9 cellular contexts compared by ENCODE assay signal in genomic region chr6:158849899-158850806, GRCh38. TPM values are rescaled to one million over a fixed set of nuclear protein-coding genes. Genes with fewer than 3 reads are reported as not detected.
A peak's percentile ranks its signal among the peaks of the same experiment; 100 is the strongest.
DNase-seq lines count a peak whose midpoint lies in the region; ATAC-seq, FAIRE-seq and TF ChIP-seq lines count a peak whose summit lies in the region.
"Had no signal": no experiment of that assay in that cellular context is flagged by ENCODE, and none has a peak within 500 bp of the region (broad histone marks: within the 10 kb centered on the region; RNA-seq: fewer than 3 reads in every experiment).

No MANE protein-coding gene starts in this region.

- H3K9me3 Mint-ChIP-seq in activated CD4-positive, alpha-beta T cell treated with anti-CD3 and anti-CD28 coated beads for 36 hours (ENCODE audit: low read depth), result no peaks in the 10 kb centered on the region
- H3K9me3 Mint-ChIP-seq in nephron, result no peaks in the 10 kb centered on the region

- no peaks in the 10 kb centered on the region for H3K36me3 ChIP-seq in H1 (ENCODE audit: control insufficient read depth in 2 of 4, insufficient read depth in 4 of 4, low read length in 3 of 4)

- H3K56ac ChIP-seq in H1 (replicated peaks; ENCODE audit: insufficient read length, low read depth, low read length), result no peak overlapping the region

- H3K4me1 Mint-ChIP-seq in activated CD4-positive, alpha-beta T cell treated with anti-CD3 and anti-CD28 coated beads for 36 hours, result peaks cover 19% of the 10 kb centered on the region
- H3K4me1 Mint-ChIP-seq in nephron, result peaks cover 6% of the 10 kb centered on the region

- H3K79me2 ChIP-seq in H1 (ENCODE audit: control insufficient read depth in 1 of 2, insufficient read depth in 2 of 2, low read length in 2 of 2), result no peaks in the 10 kb centered on the region

- H2BK120ac ChIP-seq in H1 (replicated peaks; ENCODE audit: low read depth, low read length), result no peak overlapping the region

- peak overlapping the region; percentile 66 for H4K91ac ChIP-seq in H1 (replicated peaks; ENCODE audit: insufficient read length, low read length)

- H2BK15ac ChIP-seq in H1 (ENCODE audit: low read length), result no peak overlapping the region

- POLR2A ChIA-PET in activated CD4-positive, alpha-beta T cell treated with anti-CD3 and anti-CD28 coated beads for 36 hours (lab: Charles Lee), result no interaction called here
- POLR2A ChIA-PET in H1 (lab: Charles Lee; ENCODE audit: partially characterized antibody), result no interaction called here

- no peak overlapping the region for H3K14ac ChIP-seq in H1 (ENCODE audit: insufficient read length)

- CTCF ChIA-PET in activated CD4-positive, alpha-beta T cell treated with anti-CD3 and anti-CD28 coated beads for 36 hours (lab: Charles Lee), result interaction anchor here (1.4 kb wide), 1 partner anchor 20 kb away, joined by 5 read pairs; no protein-coding TSS in a partner anchor
- CTCF ChIA-PET in H1 (lab: Charles Lee; ENCODE audit: partially characterized antibody), result no interaction called here

- intact Hi-C loops in activated CD4-positive, alpha-beta T cell treated with anti-CD3 and anti-CD28 coated beads for 36 hours (cut with DNase I, micrococcal nuclease), result loop anchor here (1.0 to 10.0 kb wide), 11 partner anchors 19 to 1085 kb away; partner anchors contain the start of genes EZR (in 1 of the 2), SOD2 (in 1 of the 2) and TAGAP (in 1 of the 2)
- intact Hi-C loops in posterior vena cava (cut with DNase I), result no loop called here

- no peak overlapping the region for H3K4ac ChIP-seq in H1 (replicated peaks; ENCODE audit: insufficient read length, low read depth, low read length)

- H3K27me3 ChIP-seq in H1 (replicated peaks in 1 of 4; ENCODE audit: control insufficient read depth in 3 of 4, extremely low read depth in 1 of 4, insufficient read depth in 3 of 4, low read length in 3 of 4), result no peaks in the 10 kb centered on the region

- no peak overlapping the region for H4K8ac ChIP-seq in H1 (ENCODE audit: extremely low read depth, insufficient read depth, low read length)

- peak overlapping the region; percentile 45 for H3K4me3 Mint-ChIP-seq in activated CD4-positive, alpha-beta T cell treated with anti-CD3 and anti-CD28 coated beads for 36 hours
- H3K4me3 Mint-ChIP-seq in nephron, result no peak overlapping the region

- H3K18ac ChIP-seq in H1 (ENCODE audit: extremely low read depth, low read length), result peak overlapping the region; percentile 22; the same call in 1 of the 2 replicates

- peak overlapping the region; percentile 60 for H2BK12ac ChIP-seq in H1 (ENCODE audit: low read depth, low read length)

- H2AFZ ChIP-seq in H1 (ENCODE audit: low read length), result no peak overlapping the region; the same call in 1 of the 2 replicates

- FAIRE-seq in H1 (lab: Jason Lieb, UNC), result no peak

- DNase-seq in DMS53 treated with DMSO at 0.1 percent for 48 hours (lab: John Stamatoyannopoulos, UW; ENCODE audit: unreplicated experiment) (peak; percentile 13), NCI-H146 (lab: John Stamatoyannopoulos, UW) (peak; percentile 56), H1 (ENCODE audit: low read depth in 1 of 2, low spot score in 2 of 2) (no peak), anterior cingulate cortex (lab: John Stamatoyannopoulos, UW) (no peak), posterior vena cava (ENCODE audit: low spot score) (no peak)
- DNase-seq in activated CD4-positive, alpha-beta T cell treated with anti-CD3 and anti-CD28 coated beads for 36 hours, result peak; percentile 70

- H3K27me3 Mint-ChIP-seq in activated CD4-positive, alpha-beta T cell treated with anti-CD3 and anti-CD28 coated beads for 36 hours, result no peaks in the 10 kb centered on the region
- H3K27me3 Mint-ChIP-seq in nephron (ENCODE audit: low read depth), result peaks cover 10% of the 10 kb centered on the region

- no peaks in the 10 kb centered on the region for H3K36me3 Mint-ChIP-seq in activated CD4-positive, alpha-beta T cell treated with anti-CD3 and anti-CD28 coated beads for 36 hours (ENCODE audit: low read depth)
- no peaks in the 10 kb centered on the region for H3K36me3 Mint-ChIP-seq in nephron (ENCODE audit: low read depth)

- peaks cover 5% of the 10 kb centered on the region for H3K23me2 ChIP-seq in H1 (ENCODE audit: low read depth, low read length)

- H3K9ac ChIP-seq in H1 (replicated peaks in 1 of 4; ENCODE audit: extremely low read depth in 1 of 4, low read depth in 3 of 4, low read length in 3 of 4), result no peak overlapping the region
- H3K9ac ChIP-seq: KMS-11 had no signal

- no peak for TF ChIP-seq EP300 in H1 (IDR thresholded peaks at IDR 0.05; ENCODE audit: borderline replicate concordance in 1 of 2, low read depth in 2 of 2, low read length in 2 of 2)

- ATAC-seq in activated CD4-positive, alpha-beta T cell treated with anti-CD3 and anti-CD28 coated beads for 36 hours, result peak; percentile 72
- no peak for ATAC-seq in GM18909 (IDR thresholded peaks at IDR 0.05; ENCODE audit: poor library complexity, unreplicated experiment)

- no peak overlapping the region for H3K4me2 ChIP-seq in H1 (ENCODE audit: insufficient read depth in 1 of 2, low read depth in 2 of 2, low read length in 2 of 2)
- H3K4me2 ChIP-seq: KMS-11 had no signal

- H3K4me1 ChIP-seq in H1 (replicated peaks in 1 of 4; ENCODE audit: control insufficient read depth in 3 of 4, insufficient read depth in 4 of 4, low read length in 3 of 4), result peaks cover 12 to 29% (median 23%) of the 10 kb centered on the region in 4 experiments

- TF ChIP-seq CTCF in H1 (IDR thresholded peaks at IDR 0.05; ENCODE audit: control extremely low read depth in 1 of 3, insufficient read depth in 1 of 3, low read depth in 1 of 3, low read length in 3 of 3) (no peak), nephron (IDR thresholded peaks at IDR 0.05; ENCODE audit: unreplicated experiment in 3 of 3) (no peak)

- TF ChIP-seq RAD21 in H1 (IDR thresholded peaks at IDR 0.05 in 1 of 2, conservative IDR thresholded peaks at IDR 0.05 in 1 of 2; ENCODE audit: low read depth in 2 of 2, low read length in 2 of 2), result no peak

- H3K9me3 ChIP-seq in H1 (ENCODE audit: insufficient read depth in 2 of 2, low read depth in 1 of 2, low read length in 1 of 2), result no peaks in the 10 kb centered on the region

- H3K27ac Mint-ChIP-seq in activated CD4-positive, alpha-beta T cell treated with anti-CD3 and anti-CD28 coated beads for 36 hours, result peak overlapping the region; percentile 89
- H3K27ac Mint-ChIP-seq in nephron, result peak overlapping the region in 2 of 3 experiments; percentile 5 to 14

- no peak overlapping the region for H3K27ac ChIP-seq in H1 (ENCODE audit: low read depth, low read length)
- H3K27ac ChIP-seq: KMS-11 had no signal

- peak overlapping the region; percentile 15; the same call in 1 of the 2 replicates for H2BK20ac ChIP-seq in H1 (ENCODE audit: low read length)

- H3K79me1 ChIP-seq in H1 (ENCODE audit: low read depth, low read length), result no peaks in the 10 kb centered on the region

- no peak overlapping the region for H4K5ac ChIP-seq in H1 (ENCODE audit: insufficient read length, low read depth, low read length)

- no peak for TF ChIP-seq POLR2A in H1 (IDR thresholded peaks at IDR 0.05; ENCODE audit: control extremely low read depth in 1 of 2, low read depth in 2 of 2, low read length in 2 of 2)

- 85% methylated on average over 9 of the region's 9 CpGs; no CpG with 5 or more reads in 1 of the 2 experiments for WGBS in H1 (ENCODE audit: extremely low coverage in 1 of 2, insufficient coverage in 1 of 2, insufficient read length in 1 of 2, insufficient replicate concordance in 2 of 2, low coverage in 1 of 2, low lambda C conversion rate in 2 of 2, missing lambda C conversion rate in 1 of 2), 2 experiments

- H3K4me3 ChIP-seq in H1 (ENCODE audit: extremely low read depth in 1 of 4, insufficient read depth in 2 of 4, low read depth in 3 of 4, low read length in 4 of 4), result no peak overlapping the region

- H2BK5ac ChIP-seq in H1 (ENCODE audit: low read depth, low read length), result no peak overlapping the region; the same call in 1 of the 2 replicates

- peak overlapping the region; percentile 13; the same call in 1 of the 2 replicates for H2AK5ac ChIP-seq in H1 (ENCODE audit: low read depth, low read length)

- H4K20me1 ChIP-seq in H1 (replicated peaks in 1 of 2; ENCODE audit: control insufficient read depth in 1 of 2, insufficient read depth in 2 of 2, low read length in 2 of 2), result peaks cover 0 to 4% of the 10 kb centered on the region in 2 experiments

- no peak overlapping the region for H3K23ac ChIP-seq in H1 (ENCODE audit: insufficient read length)

TF ChIP-seq in H1, 55 proteins besides CTCF, POLR2A, EP300 and RAD21 (continues in another document):
- TF ChIP-seq KDM5A (IDR thresholded peaks at IDR 0.05; ENCODE audit: low read length) (no peak), USF2 (IDR thresholded peaks at IDR 0.05; ENCODE audit: low read length) (no peak), EZH2 (IDR thresholded peaks at IDR 0.05; ENCODE audit: low read depth, low read length, severe bottlenecking) (no peak), SIN3A (conservative IDR thresholded peaks at IDR 0.05 in 1 of 2, IDR thresholded peaks at IDR 0.05 in 1 of 2; ENCODE audit: low read depth in 1 of 2, low read length in 2 of 2) (no peak), NANOG (IDR thresholded peaks at IDR 0.05; ENCODE audit: insufficient read depth, low read depth, low read length, poor library complexity, severe bottlenecking) (no peak), RXRA (IDR thresholded peaks at IDR 0.05; ENCODE audit: insufficient read depth, low read depth, low read length) (no peak), ASH2L (IDR thresholded peaks at IDR 0.05; ENCODE audit: low read length) (no peak), SIRT6 (IDR thresholded peaks at IDR 0.05; ENCODE audit: low read length) (no peak), SP4 (IDR thresholded peaks at IDR 0.05; ENCODE audit: low read length) (no peak)

RNA-seq across cellular contexts. Expression of gene EZR, which starts 31.0 kb away (rescaled TPM):
- 100 to 1,000 TPM; 197 to 203 TPM for total RNA-seq in activated CD4-positive, alpha-beta T cell treated with anti-CD3 and anti-CD28 coated beads for 36 hours
- 286 and 287 TPM in 2 replicates for total RNA-seq in H1 (2021; fragmentation: NEBNext Ultra II Directional; extraction: Animal tissue kit (Norgen Biotek cat#: 25700))
- 122 and 138 TPM in 2 replicates for polyA plus RNA-seq in H1 (2011; rRNA removed)
- 180 TPM for polyA plus RNA-seq in H1 (2011; cell fraction: cytosol; rRNA removed)
- polyA plus RNA-seq in H1 (2011; cell fraction: nucleus; rRNA removed), result 214 TPM
- 182 to 212 TPM (median 197 TPM) in 4 replicates for polyA plus RNA-seq in H1 (2012, experiment 1 of 2)
- 94.1 TPM for polyA plus RNA-seq in H1 (2012, experiment 2 of 2)
- polyA plus RNA-seq in H1 (2013, experiment 1 of 2), result 180 TPM
- polyA plus RNA-seq in H1 (2013, experiment 2 of 2), result 182 TPM
- polyA minus RNA-seq in H1 (2011; rRNA and poly(A)+ RNA removed), result 153 and 157 TPM in 2 replicates
- polyA minus RNA-seq in H1 (2011; cell fraction: cytosol; rRNA and poly(A)+ RNA removed), result 91.7 TPM
- 77.4 TPM for polyA minus RNA-seq in H1 (2011; cell fraction: nucleus; rRNA and poly(A)+ RNA removed)
- 10 to 100 TPM; 65.1 to 71.7 TPM for total RNA-seq in posterior vena cava

Comparison
In these comparisons a context has a peak if more than half of its experiments do, and no peak if none do; other contexts are left out.
1. DNase-seq: peak in DMS53 treated with DMSO at 0.1 percent for 48 hours (single experiment), NCI-H146 (single experiment) and activated CD4-positive, alpha-beta T cell treated with anti-CD3 and anti-CD28 coated beads for 36 hours (single experiment); none in H1 (0 of 2), anterior cingulate cortex (0 of 58) and posterior vena cava (single experiment).
2. intact Hi-C loops: an anchor here in activated CD4-positive, alpha-beta T cell treated with anti-CD3 and anti-CD28 coated beads for 36 hours (1.0 to 10.0 kb wide); none called in posterior vena cava.